ENCODE assay signal across 1 cellular context in the genomic region with DNA sequence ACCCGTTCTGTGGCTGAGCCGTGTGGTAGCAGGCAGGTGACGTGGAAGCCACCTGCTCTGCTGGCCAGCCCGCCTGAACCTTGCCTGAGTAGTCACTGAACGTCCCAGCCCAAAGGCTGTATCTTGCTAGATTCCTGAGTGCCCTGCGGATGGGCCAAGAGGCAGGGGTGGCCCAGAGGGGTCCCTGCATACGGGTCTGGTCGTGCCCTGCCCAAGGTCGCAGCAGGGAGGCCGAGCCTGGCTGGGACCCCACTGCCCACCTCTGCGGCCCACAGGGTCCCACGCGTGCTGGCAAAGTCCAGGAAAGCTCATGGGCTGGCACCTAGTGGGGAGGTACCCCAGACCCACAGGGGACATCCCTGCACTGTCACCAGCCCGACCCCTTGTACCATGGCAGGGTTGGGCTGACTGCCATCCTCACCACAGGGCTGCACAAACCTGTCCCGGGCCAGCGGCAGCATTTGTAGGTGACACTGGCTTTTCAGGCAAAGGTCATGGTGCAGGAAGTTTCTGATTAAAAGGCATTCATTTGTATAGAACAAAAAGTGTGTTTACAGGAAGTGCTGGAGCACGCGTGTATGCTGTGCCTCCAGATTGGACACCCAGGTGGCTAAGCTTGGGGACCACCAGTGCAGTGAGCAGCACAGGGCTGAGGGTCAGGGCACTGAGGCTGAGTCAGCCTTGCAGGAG.
TF ChIP-seq lines count a peak whose summit lies in the region.

No MANE protein-coding gene starts in this region.

TF ChIP-seq in HepG2, 621 proteins besides CTCF, POLR2A, EP300 and RAD21:
- no peak for TF ChIP-seq ZKSCAN5 (CRISPR knock-in tag; IDR thresholded peaks at IDR 0.05)
- no peak for TF ChIP-seq ZNF205 (CRISPR knock-in tag; IDR thresholded peaks at IDR 0.05)
- no peak for TF ChIP-seq CBFB (CRISPR knock-in tag; IDR thresholded peaks at IDR 0.05)
- peak; percentile 12 for TF ChIP-seq SRSF1 (optimal IDR thresholded peaks at IDR 0.05; ENCODE audit: low read depth, low read length)
- TF ChIP-seq, protein P1, sequence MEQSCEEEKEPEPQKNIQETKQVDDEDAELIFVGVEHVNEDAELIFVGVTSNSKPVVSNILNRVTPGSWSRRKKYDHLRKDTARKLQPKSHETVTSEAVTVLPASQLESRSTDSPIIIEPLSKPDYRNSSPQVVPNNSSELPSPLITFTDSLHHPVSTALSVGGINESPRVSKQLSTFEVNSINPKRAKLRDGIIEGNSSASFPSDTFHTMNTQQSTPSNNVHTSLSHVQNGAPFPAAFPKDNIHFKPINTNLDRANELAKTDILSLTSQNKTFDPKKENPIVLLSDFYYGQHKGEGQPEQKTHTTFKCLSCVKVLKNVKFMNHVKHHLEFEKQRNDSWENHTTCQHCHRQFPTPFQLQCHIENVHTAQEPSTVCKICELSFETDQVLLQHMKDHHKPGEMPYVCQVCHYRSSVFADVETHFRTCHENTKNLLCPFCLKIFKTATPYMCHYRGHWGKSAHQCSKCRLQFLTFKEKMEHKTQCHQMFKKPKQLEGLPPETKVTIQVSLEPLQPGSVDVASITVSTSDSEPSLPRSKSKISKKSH (CRISPR knock-in tag; IDR thresholded peaks at IDR 0.05; ENCODE audit: borderline replicate concordance): 0 out of 2 replicates have a peak, but pooled peaks have one; percentile 14
- TF ChIP-seq, protein P2, sequence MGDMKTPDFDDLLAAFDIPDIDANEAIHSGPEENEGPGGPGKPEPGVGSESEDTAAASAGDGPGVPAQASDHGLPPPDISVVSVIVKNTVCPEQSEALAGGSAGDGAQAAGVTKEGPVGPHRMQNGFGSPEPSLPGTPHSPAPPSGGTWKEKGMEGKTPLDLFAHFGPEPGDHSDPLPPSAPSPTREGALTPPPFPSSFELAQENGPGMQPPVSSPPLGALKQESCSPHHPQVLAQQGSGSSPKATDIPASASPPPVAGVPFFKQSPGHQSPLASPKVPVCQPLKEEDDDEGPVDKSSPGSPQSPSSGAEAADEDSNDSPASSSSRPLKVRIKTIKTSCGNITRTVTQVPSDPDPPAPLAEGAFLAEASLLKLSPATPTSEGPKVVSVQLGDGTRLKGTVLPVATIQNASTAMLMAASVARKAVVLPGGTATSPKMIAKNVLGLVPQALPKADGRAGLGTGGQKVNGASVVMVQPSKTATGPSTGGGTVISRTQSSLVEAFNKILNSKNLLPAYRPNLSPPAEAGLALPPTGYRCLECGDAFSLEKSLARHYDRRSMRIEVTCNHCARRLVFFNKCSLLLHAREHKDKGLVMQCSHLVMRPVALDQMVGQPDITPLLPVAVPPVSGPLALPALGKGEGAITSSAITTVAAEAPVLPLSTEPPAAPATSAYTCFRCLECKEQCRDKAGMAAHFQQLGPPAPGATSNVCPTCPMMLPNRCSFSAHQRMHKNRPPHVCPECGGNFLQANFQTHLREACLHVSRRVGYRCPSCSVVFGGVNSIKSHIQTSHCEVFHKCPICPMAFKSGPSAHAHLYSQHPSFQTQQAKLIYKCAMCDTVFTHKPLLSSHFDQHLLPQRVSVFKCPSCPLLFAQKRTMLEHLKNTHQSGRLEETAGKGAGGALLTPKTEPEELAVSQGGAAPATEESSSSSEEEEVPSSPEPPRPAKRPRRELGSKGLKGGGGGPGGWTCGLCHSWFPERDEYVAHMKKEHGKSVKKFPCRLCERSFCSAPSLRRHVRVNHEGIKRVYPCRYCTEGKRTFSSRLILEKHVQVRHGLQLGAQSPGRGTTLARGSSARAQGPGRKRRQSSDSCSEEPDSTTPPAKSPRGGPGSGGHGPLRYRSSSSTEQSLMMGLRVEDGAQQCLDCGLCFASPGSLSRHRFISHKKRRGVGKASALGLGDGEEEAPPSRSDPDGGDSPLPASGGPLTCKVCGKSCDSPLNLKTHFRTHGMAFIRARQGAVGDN (CRISPR knock-in tag; IDR thresholded peaks at IDR 0.05): peak; percentile 28; the same call in 1 of the 2 replicates
- TF ChIP-seq RBM22 (optimal IDR thresholded peaks at IDR 0.05; ENCODE audit: low read length): peak; percentile 6
- TF ChIP-seq KDM1A (CRISPR knock-in tag; IDR thresholded peaks at IDR 0.05): no peak
- TF ChIP-seq, protein P3, sequence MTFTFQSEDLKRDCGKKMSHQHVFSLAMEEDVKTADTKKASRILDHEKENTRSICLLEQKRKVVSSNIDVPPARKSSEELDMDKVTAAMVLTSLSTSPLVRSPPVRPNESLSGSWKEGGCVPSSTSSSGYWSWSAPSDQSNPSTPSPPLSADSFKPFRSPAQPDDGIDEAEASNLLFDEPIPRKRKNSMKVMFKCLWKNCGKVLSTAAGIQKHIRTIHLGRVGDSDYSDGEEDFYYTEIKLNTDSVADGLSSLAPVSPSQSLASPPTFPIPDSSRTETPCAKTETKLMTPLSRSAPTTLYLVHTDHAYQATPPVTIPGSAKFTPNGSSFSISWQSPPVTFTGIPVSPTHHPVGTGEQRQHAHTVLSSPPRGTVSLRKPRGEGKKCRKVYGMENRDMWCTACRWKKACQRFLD (CRISPR knock-in tag; IDR thresholded peaks at IDR 0.05; ENCODE audit: borderline replicate concordance): 0 out of 2 replicates have a peak, but pooled peaks have one; percentile 44
- no peak for TF ChIP-seq MAX (IDR thresholded peaks at IDR 0.05)
- no peak for TF ChIP-seq ZNF607 (CRISPR knock-in tag; IDR thresholded peaks at IDR 0.05; ENCODE audit: borderline replicate concordance)
- peak; percentile 35; the same call in 1 of the 2 replicates for TF ChIP-seq ZNF121 (CRISPR knock-in tag; IDR thresholded peaks at IDR 0.05)
- peak; percentile 10 for TF ChIP-seq AGO2 (optimal IDR thresholded peaks at IDR 0.05; ENCODE audit: low read depth, low read length)
- TF ChIP-seq ZNF772 (CRISPR knock-in tag; IDR thresholded peaks at IDR 0.05): no peak
- TF ChIP-seq ZFX (CRISPR knock-in tag; IDR thresholded peaks at IDR 0.05; ENCODE audit: low read depth): 0 out of 2 replicates have a peak, but pooled peaks have one; percentile 24
TF ChIP-seq in HepG2: peak in this region for 8.
